1 cellular context compared by ENCODE assay signal in genomic region chr9:109584205-109584604, GRCh38.
TF ChIP-seq lines count a peak whose summit lies in the region.

No MANE protein-coding gene starts in this region.

TF ChIP-seq in WTC11, 78 proteins besides CTCF, POLR2A, EP300 and RAD21 (continued from another document):
- TF ChIP-seq ATF6 (CRISPR knock-in tag; IDR thresholded peaks at IDR 0.05) = no peak
- no peak for TF ChIP-seq AR (CRISPR knock-in tag; IDR thresholded peaks at IDR 0.05)
- no peak for TF ChIP-seq E2F4 (CRISPR knock-in tag; IDR thresholded peaks at IDR 0.05; ENCODE audit: borderline replicate concordance, low read depth)
- no peak for TF ChIP-seq TCF7 (CRISPR knock-in tag; IDR thresholded peaks at IDR 0.05; ENCODE audit: low read depth)
- TF ChIP-seq GRHL2 (CRISPR knock-in tag; IDR thresholded peaks at IDR 0.05; ENCODE audit: insufficient replicate concordance, severe bottlenecking) = no peak
- TF ChIP-seq TEAD4 (CRISPR knock-in tag; IDR thresholded peaks at IDR 0.05) = no peak
- TF ChIP-seq NFE2L1 (CRISPR knock-in tag; IDR thresholded peaks at IDR 0.05) = no peak
- TF ChIP-seq MLX (CRISPR knock-in tag; IDR thresholded peaks at IDR 0.05) = no peak
- no peak for TF ChIP-seq NR3C1 (CRISPR knock-in tag; conservative IDR thresholded peaks at IDR 0.05; ENCODE audit: low read depth)
- TF ChIP-seq PRRX2 (CRISPR knock-in tag; IDR thresholded peaks at IDR 0.05) = no peak
- no peak for TF ChIP-seq ERG (CRISPR knock-in tag; IDR thresholded peaks at IDR 0.05)
- no peak for TF ChIP-seq ZNF512 (CRISPR knock-in tag; IDR thresholded peaks at IDR 0.05; ENCODE audit: borderline replicate concordance)
